In the genomic region with DNA sequence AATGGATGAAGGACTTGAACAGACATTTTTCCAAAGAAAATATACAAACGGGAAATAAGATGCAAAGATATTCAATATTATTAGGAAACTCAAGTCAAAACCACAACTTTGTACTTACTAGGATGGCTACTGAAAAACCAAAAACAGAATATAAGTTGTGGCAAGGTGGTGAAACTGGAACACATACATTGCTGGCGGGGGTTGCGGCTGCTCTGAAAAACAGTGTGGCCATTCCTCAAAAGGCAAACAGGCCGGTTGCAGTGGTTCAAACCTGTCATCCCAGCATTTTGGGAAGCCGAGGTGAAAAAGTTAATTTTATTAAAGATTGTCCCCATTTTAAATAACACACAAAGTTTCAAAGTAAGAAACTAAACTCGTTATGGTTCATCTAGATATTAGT, we compare ENCODE assay signal across 24 cellular contexts.
"Had no signal": no experiment of that assay in that cellular context is flagged by ENCODE, and none has a peak within 500 bp of the region (broad histone marks: within the 10 kb centered on the region; RNA-seq: fewer than 3 reads in every experiment).

No MANE protein-coding gene starts in this region.

- ATAC-seq: effector memory CD8-positive, alpha-beta T cell; esophagus mucosa; foreskin keratinocyte; gastrocnemius medialis; gastroesophageal sphincter; heart left ventricle; heart right ventricle had no signal

- H3K27ac ChIP-seq: colonic mucosa, coronary artery, dorsolateral prefrontal cortex, epithelial cell of prostate, esophagus muscularis mucosa, esophagus squamous epithelium, foreskin keratinocyte, gastrocnemius medialis, gastroesophageal sphincter, heart left ventricle, heart right ventricle had no signal

- H3K9me3 ChIP-seq: colonic mucosa, esophagus muscularis mucosa, esophagus squamous epithelium, gastrocnemius medialis, gastroesophageal sphincter, heart left ventricle, heart right ventricle had no signal

- H3K36me3 ChIP-seq: colonic mucosa, esophagus muscularis mucosa, esophagus squamous epithelium, gastrocnemius medialis, gastroesophageal sphincter, heart left ventricle, heart right ventricle had no signal

- H3K4me1 ChIP-seq: colonic mucosa, esophagus muscularis mucosa, esophagus squamous epithelium, foreskin keratinocyte, gastrocnemius medialis, gastroesophageal sphincter, heart left ventricle, heart right ventricle had no signal

- DNase-seq: colonic mucosa; cortex of kidney; dermis blood vessel endothelial cell; dorsolateral prefrontal cortex; effector CD4-positive, alpha-beta T cell; effector CD8-positive, alpha-beta T cell; effector memory CD4-positive, alpha-beta T cell; effector memory CD8-positive, alpha-beta T cell; endodermal cell; erythroblast; esophagus squamous epithelium; foreskin fibroblast; foreskin keratinocyte; foreskin melanocyte; gastrocnemius medialis; glutamatergic neuron; head of caudate nucleus; heart left ventricle; heart right ventricle had no signal

- H3K4me3 ChIP-seq: colonic mucosa, coronary artery, dorsolateral prefrontal cortex, esophagus muscularis mucosa, esophagus squamous epithelium, gastrocnemius medialis, gastroesophageal sphincter, heart left ventricle, heart right ventricle had no signal

- H3K27me3 ChIP-seq: colonic mucosa, dorsolateral prefrontal cortex, esophagus muscularis mucosa, esophagus squamous epithelium, foreskin keratinocyte, gastrocnemius medialis, gastroesophageal sphincter, heart left ventricle, heart right ventricle had no signal
